ENCODE assay signal across 15 cellular contexts in the genomic region with DNA sequence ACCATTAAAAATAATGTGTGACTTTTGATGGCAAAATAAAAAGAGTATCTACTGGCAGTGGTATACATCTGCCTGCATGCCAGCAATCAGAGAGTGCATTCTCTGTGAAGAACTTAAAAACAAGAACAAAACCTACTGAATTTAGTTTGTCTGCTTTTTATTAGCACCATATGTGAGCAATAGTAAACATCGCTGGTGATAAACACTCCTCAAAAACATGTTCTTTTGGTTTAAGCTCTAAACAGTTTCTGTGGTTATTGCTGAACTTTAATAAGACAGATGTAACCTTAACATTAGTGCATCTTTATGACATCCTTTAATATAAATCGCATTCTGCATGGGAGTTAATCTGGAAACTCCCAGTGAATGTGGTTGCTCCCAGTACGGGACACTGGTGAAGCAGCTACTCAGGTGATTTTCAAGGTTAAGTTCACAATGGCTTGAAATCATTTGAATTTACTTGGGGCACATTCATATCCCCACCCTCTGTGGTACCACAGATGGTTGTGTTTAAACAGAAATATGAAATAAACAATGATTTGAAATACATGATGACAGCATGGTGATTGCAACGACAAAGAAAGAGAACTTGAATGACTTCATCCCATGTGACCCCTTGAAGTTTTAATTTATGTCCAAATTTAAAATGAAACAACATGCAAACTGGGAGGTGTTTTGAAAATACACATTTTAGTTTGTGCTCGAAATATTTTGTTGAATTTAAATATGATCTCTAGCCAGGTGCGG.
A peak's percentile ranks its signal among the peaks of the same experiment; 100 is the strongest.
DNase-seq lines count a peak whose midpoint lies in the region; ATAC-seq and TF ChIP-seq lines count a peak whose summit lies in the region.
"Had no signal": no experiment of that assay in that cellular context is flagged by ENCODE, and none has a peak within 500 bp of the region (broad histone marks: within the 10 kb centered on the region; RNA-seq: fewer than 3 reads in every experiment).

No MANE protein-coding gene starts in this region.

- DNase-seq in BJ (ENCODE audit: low read depth) (peak; percentile 47), NCI-H69 (lab: John Stamatoyannopoulos, UW) (peak; percentile 28), fibroblast of mammary gland (ENCODE audit: low read depth) (peak; percentile 25), NCI-H1092 treated with DMSO at 0.1 percent for 48 hours (lab: John Stamatoyannopoulos, UW) (no peak), dermis blood vessel endothelial cell (no peak), left colon (no peak), NK-92 (lab: John Stamatoyannopoulos, UW; ENCODE audit: unreplicated experiment) (no peak)
- DNase-seq: ACHN; Caco-2; CD8-positive, alpha-beta memory T cell; DND-41; GDM1; HCEC 1CT had no signal

- CTCF ChIA-PET in BJ (lab: Yijun Ruan, JAX), result interaction anchor here (2.1 kb wide), 1 partner anchor 90 kb away, joined by 5 read pairs; no protein-coding TSS in a partner anchor

- H3K4me3 ChIP-seq in BJ (ENCODE audit: low read depth, low read length) (no peak overlapping the region), fibroblast of mammary gland (ENCODE audit: control insufficient read depth, low read depth, low read length) (no peak overlapping the region)
- H3K4me3 ChIP-seq: BLaER1, GM12878 had no signal

- intact Hi-C loops in left colon (cut with DNase I, micrococcal nuclease), result no loop called here

- POLR2A ChIA-PET in BJ (lab: Charles Lee), result no interaction called here

- H3K27me3 ChIP-seq in BJ (ENCODE audit: control insufficient read depth, insufficient read depth, low read length), result no peaks in the 10 kb centered on the region
- H3K27me3 ChIP-seq: BLaER1 had no signal

- ATAC-seq in left colon, result no peak
- ATAC-seq: GM12878 had no signal

- H3K36me3 ChIP-seq in BJ (ENCODE audit: control insufficient read depth, insufficient read depth, low read length), result no peaks in the 10 kb centered on the region
- H3K36me3 ChIP-seq: BLaER1 had no signal

- no peak for TF ChIP-seq CTCF in BJ (IDR thresholded peaks at IDR 0.05; ENCODE audit: insufficient read depth, low read depth, low read length)
- no peak for TF ChIP-seq CTCF in fibroblast of mammary gland (conservative IDR thresholded peaks at IDR 0.05; ENCODE audit: control insufficient read depth, insufficient read depth, low read depth, low read length)

Comparison
In these comparisons a context has a peak if more than half of its experiments do, and no peak if none do; other contexts are left out.
1. DNase-seq: peak in BJ (single experiment), NCI-H69 (single experiment) and fibroblast of mammary gland (single experiment); none in NCI-H1092 treated with DMSO at 0.1 percent for 48 hours (single experiment), dermis blood vessel endothelial cell (single experiment), left colon (0 of 2) and NK-92 (single experiment).